In the genomic region with DNA sequence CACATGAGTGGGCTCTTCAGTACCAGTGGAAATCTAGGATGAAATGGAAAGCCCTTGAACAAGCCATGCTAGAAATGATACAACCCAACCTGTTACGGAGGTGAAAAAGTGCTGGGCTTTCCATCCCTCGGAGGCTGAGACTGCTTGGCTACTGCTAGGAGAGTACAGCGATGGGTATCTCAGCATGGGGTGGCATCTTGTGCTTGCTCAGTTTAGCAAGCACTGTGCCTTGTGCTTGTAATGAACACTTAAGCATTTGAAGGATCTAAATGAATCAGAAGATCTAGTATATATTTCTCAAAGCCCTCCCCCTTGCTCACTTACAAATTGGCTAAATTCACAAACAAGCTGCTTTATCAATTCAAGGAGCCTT, we compare ENCODE assay signal across 22 cellular contexts. TPM values are rescaled to one million over a fixed set of nuclear protein-coding genes. Genes with fewer than 3 reads are reported as not detected.
DNase-seq lines count a peak whose midpoint lies in the region; ATAC-seq, FAIRE-seq and TF ChIP-seq lines count a peak whose summit lies in the region.
"Had no signal": no experiment of that assay in that cellular context is flagged by ENCODE, and none has a peak within 500 bp of the region (broad histone marks: within the 10 kb centered on the region; RNA-seq: fewer than 3 reads in every experiment).

No MANE protein-coding gene starts in this region.

- H3K27ac ChIP-seq in SK-N-MC (peak overlapping the region; percentile 1; the same call in 1 of the 2 replicates), foreskin keratinocyte (peak overlapping the region; percentile 0), sigmoid colon (peak overlapping the region in 3 of 4 donors; percentile 81 to 85 (median 83)), MM.1S (ENCODE audit: low read length) (no peak overlapping the region)
- H3K27ac ChIP-seq: colonic mucosa, heart left ventricle, parathyroid adenoma, VCaP had no signal

- H3K27me3 ChIP-seq in foreskin keratinocyte (no peaks in the 10 kb centered on the region), sigmoid colon (no peaks in the 10 kb centered on the region), MM.1S (replicated peaks; ENCODE audit: insufficient read depth, low read length) (no peaks in the 10 kb centered on the region; the same call in 1 of the 2 replicates)
- H3K27me3 ChIP-seq: BE2C, colonic mucosa, heart left ventricle had no signal

- H3F3A ChIP-seq in MM.1S (ENCODE audit: insufficient read depth, low read length): no peaks in the 10 kb centered on the region

- TF ChIP-seq CTCF in foreskin keratinocyte (conservative IDR thresholded peaks at IDR 0.05) (no peak), sigmoid colon (IDR thresholded peaks at IDR 0.05) (no peak), MM.1S (IDR thresholded peaks at IDR 0.05; ENCODE audit: low read length) (no peak)

- H2AFZ ChIP-seq in MM.1S (ENCODE audit: low read length): no peak overlapping the region
- H2AFZ ChIP-seq: parathyroid adenoma had no signal

- H3K4me1 ChIP-seq in foreskin keratinocyte (peaks cover 37% of the 10 kb centered on the region), sigmoid colon (peaks cover 0 to 77% (median 65%) of the 10 kb centered on the region in 4 donors), MM.1S (ENCODE audit: low read length) (peaks cover 6% of the 10 kb centered on the region; the same call in 1 of the 2 replicates)
- H3K4me1 ChIP-seq: BE2C, colonic mucosa, parathyroid adenoma had no signal

- H3K79me2 ChIP-seq in MM.1S (ENCODE audit: low read length): no peaks in the 10 kb centered on the region
- H3K79me2 ChIP-seq: parathyroid adenoma had no signal

- H3K9me3 ChIP-seq in SK-N-MC (ENCODE audit: low read depth, low read length) (no peaks in the 10 kb centered on the region), sigmoid colon (no peaks in the 10 kb centered on the region), MM.1S (replicated peaks; ENCODE audit: insufficient read depth, low read length) (no peaks in the 10 kb centered on the region)
- H3K9me3 ChIP-seq: BE2C, colonic mucosa, heart left ventricle had no signal

- H3K9me2 ChIP-seq in MM.1S (replicated peaks; ENCODE audit: insufficient read depth, low read length): no peaks in the 10 kb centered on the region

- TF ChIP-seq EP300 in sigmoid colon (IDR thresholded peaks at IDR 0.05): no peak

- FAIRE-seq in GM19239 (lab: Jason Lieb, UNC): peak; percentile 54
- FAIRE-seq: endothelial cell of umbilical vein, GM18507 had no signal

- no peak for ATAC-seq in foreskin keratinocyte
- ATAC-seq: heart left ventricle had no signal

- DNase-seq in GM19239 (ENCODE audit: insufficient read length, low spot score) (no peak), SK-N-MC (ENCODE audit: low read depth, low spot score) (no peak), foreskin keratinocyte (no peak), sigmoid colon (no peak), retina (no peak), MM.1S (no peak), T1000 (lab: John Stamatoyannopoulos, UW) (no peak), NCI-H345 treated with DMSO at 0.1 percent for 48 hours (lab: John Stamatoyannopoulos, UW; ENCODE audit: unreplicated experiment) (no peak)
- DNase-seq: activated CD8-positive, alpha-beta memory T cell treated with anti-CD3 and anti-CD28 coated beads for 24 hours; BE2C; colonic mucosa; heart left ventricle; kidney; NCI-H1694 treated with DMSO at 0.1 percent for 48 hours; NCI-H526; OCI-M1; stimulated activated naive CD4-positive, alpha-beta T cell treated with Interleukin-2 at 50 U/mL for 16 hours; SW 1271 had no signal

- no peak for TF ChIP-seq POLR2A in sigmoid colon (IDR thresholded peaks at IDR 0.05)

- H3K36me3 ChIP-seq in SK-N-MC (ENCODE audit: insufficient read depth, low read length): no peaks in the 10 kb centered on the region
- H3K36me3 ChIP-seq in sigmoid colon: no peaks in the 10 kb centered on the region
- no peaks in the 10 kb centered on the region for H3K36me3 ChIP-seq in MM.1S (replicated peaks; ENCODE audit: insufficient read depth, low read length)
- H3K36me3 ChIP-seq: BE2C, colonic mucosa, heart left ventricle had no signal

- WGBS in sigmoid colon, 2 donors: 93 to 94% methylated on average over 3 of the region's 3 CpGs

- H3K4me3 ChIP-seq in SK-N-MC: peak overlapping the region; percentile 11; the same call in 1 of the 2 replicates
- H3K4me3 ChIP-seq in sigmoid colon: no peak overlapping the region
- no peak overlapping the region for H3K4me3 ChIP-seq in MM.1S (ENCODE audit: low read length)
- H3K4me3 ChIP-seq: colonic mucosa, heart left ventricle had no signal

- no peak overlapping the region for H3K4me2 ChIP-seq in MM.1S (ENCODE audit: low read depth, low read length)

- H3K9ac ChIP-seq in SK-N-MC (ENCODE audit: insufficient read length) (no peak overlapping the region), MM.1S (ENCODE audit: low read length) (no peak overlapping the region)
- H3K9ac ChIP-seq: parathyroid adenoma had no signal

- intact Hi-C loops in sigmoid colon (cut with DNase I): loop anchor here (5.0 to 10.0 kb wide), 3 partner anchors 111 to 186 kb away; partner anchors contain the start of gene TMEM17

- no peaks in the 10 kb centered on the region for H4K20me1 ChIP-seq in MM.1S (ENCODE audit: insufficient read depth, low read length)

RNA-seq across cellular contexts. Expression of gene EHBP1, which starts 44.3 kb away (rescaled TPM):
- total RNA-seq in foreskin keratinocyte (59.1 and 64.5 TPM in 2 replicates), sigmoid colon (100 to 1,000 TPM; 121 to 161 (median 153) TPM)
- polyA plus RNA-seq in foreskin keratinocyte (10.0 and 13.4 TPM in 2 replicates), sigmoid colon (10 to 100 TPM; 12.7 to 16.8 (median 13.2) TPM)
